Comparison of ENCODE assay signal across 1 cellular context in genomic region chr19:858284-858683, GRCh38.
TF ChIP-seq lines count a peak whose summit lies in the region.

No MANE protein-coding gene starts in this region.

TF ChIP-seq in HepG2, 621 proteins besides CTCF, POLR2A, EP300 and RAD21:
- peak; percentile 84 for TF ChIP-seq ZNF770 (CRISPR knock-in tag; IDR thresholded peaks at IDR 0.05)
- no peak for TF ChIP-seq ZNF549 (CRISPR knock-in tag; IDR thresholded peaks at IDR 0.05)
